Comparison of ENCODE assay signal across 14 cellular contexts in the genomic region with DNA sequence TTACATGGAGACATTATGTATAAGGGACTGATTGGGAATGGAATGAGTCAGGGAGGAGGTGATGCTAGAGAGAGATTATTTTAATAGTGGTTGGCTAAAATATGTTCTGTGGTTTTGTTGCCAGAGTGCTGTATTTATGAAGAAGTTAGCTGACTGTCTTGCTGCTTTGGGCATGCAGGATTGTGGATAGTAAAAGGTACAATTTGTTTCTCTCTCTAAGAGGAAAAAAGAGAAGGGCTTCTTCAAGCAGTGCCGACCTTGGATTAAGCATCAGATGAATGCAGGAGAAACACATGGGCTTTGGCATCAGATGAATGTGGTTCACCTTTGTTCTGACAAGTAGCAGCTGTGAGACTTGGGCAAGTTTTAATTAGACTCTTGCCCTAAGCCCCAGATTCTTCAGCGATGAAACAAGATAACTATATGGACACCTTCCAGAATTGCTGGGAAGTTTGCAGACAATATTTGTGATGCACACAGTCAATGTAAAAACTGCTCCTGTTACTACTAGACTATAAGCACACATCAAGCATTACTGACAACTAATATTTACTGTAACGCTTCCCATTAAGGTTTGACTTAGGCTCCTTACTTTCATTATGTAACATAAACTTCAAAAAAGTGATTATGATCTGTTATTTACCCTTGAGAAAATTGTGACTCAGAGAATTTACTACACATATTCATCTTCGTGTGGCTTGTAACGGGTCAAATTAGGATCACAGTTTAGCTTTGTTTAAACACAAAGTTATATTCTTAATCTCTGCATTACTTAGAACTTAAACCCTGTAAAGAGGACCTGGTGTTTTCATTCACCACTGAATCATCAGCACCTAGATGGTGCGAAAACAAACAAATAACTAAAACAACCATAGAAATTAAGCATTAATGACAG.
A peak's percentile ranks its signal among the peaks of the same experiment; 100 is the strongest.
DNase-seq lines count a peak whose midpoint lies in the region; ATAC-seq and TF ChIP-seq lines count a peak whose summit lies in the region.
"Had no signal": no experiment of that assay in that cellular context is flagged by ENCODE, and none has a peak within 500 bp of the region (broad histone marks: within the 10 kb centered on the region; RNA-seq: fewer than 3 reads in every experiment).

No MANE protein-coding gene starts in this region.

- H2AK5ac ChIP-seq in neuronal stem cell (ENCODE audit: low read depth, low read length): no peak overlapping the region

- no peak overlapping the region for H3K14ac ChIP-seq in neuronal stem cell (ENCODE audit: low read length)

- H3K4me3 ChIP-seq in MG63: no peak overlapping the region
- peak overlapping the region in 6 of 59 donors; percentile 2 to 30 (median 12) for H3K4me3 ChIP-seq in dorsolateral prefrontal cortex
- H3K4me3 ChIP-seq in neuronal stem cell (ENCODE audit: low read length in 2 of 2): no peak overlapping the region
- H3K4me3 ChIP-seq: thoracic aorta had no signal

- no peak for ATAC-seq in HG03108 (IDR thresholded peaks at IDR 0.05; ENCODE audit: unreplicated experiment)
- ATAC-seq: activated CD8-positive, alpha-beta memory T cell treated with anti-CD3 and anti-CD28 coated beads, Interleukin-2, amount 10 ng/mL, durations not matched to agents 7 days and 5 days; left lobe of liver had no signal

- intact Hi-C loops in dorsolateral prefrontal cortex (cut with DNase I): no loop called here

- peak overlapping the region; percentile 71 for H2AFZ ChIP-seq in neuronal stem cell (ENCODE audit: low read length)
- H2AFZ ChIP-seq: parathyroid adenoma had no signal

- no peaks in the 10 kb centered on the region for H3K79me1 ChIP-seq in neuronal stem cell (ENCODE audit: low read depth, low read length)

- peak overlapping the region in 51 of 59 donors; percentile 0 to 79 (median 51) for H3K27ac ChIP-seq in dorsolateral prefrontal cortex
- no peak overlapping the region for H3K27ac ChIP-seq in neuronal stem cell (replicated peaks; ENCODE audit: low read length)
- H3K27ac ChIP-seq: parathyroid adenoma, thoracic aorta had no signal

- no peak overlapping the region for H3K4ac ChIP-seq in neuronal stem cell (ENCODE audit: low read length)

- DNase-seq in DMS 273 treated with DMSO at 0.1 percent for 48 hours (lab: John Stamatoyannopoulos, UW) (peak; percentile 47), MG63 (peak; percentile 1), dorsolateral prefrontal cortex (no peak), neuronal stem cell (ENCODE audit: low spot score) (no peak), HUDEP-2 (lab: John Stamatoyannopoulos, UW; ENCODE audit: unreplicated experiment in 76 of 76) (no peak), 8988T (no peak)
- no peak for DNase-seq in activated naive CD4-positive, alpha-beta T cell treated with Interleukin-2 at 50 U/mL for 16 hours
- DNase-seq: activated CD8-positive, alpha-beta memory T cell treated with anti-CD3 and anti-CD28 coated beads, Interleukin-2, amount 10 ng/mL, durations not matched to agents 7 days and 5 days; CD4-positive, alpha-beta memory T cell; NCI-H1092 had no signal

- H3K9me3 ChIP-seq in MG63: no peaks in the 10 kb centered on the region
- no peaks in the 10 kb centered on the region for H3K9me3 ChIP-seq in neuronal stem cell (replicated peaks in 1 of 2; ENCODE audit: control insufficient read depth in 2 of 2, insufficient read depth in 1 of 2, low read depth in 1 of 2, low read length in 2 of 2)
- H3K9me3 ChIP-seq: thoracic aorta had no signal

- H3K36me3 ChIP-seq in MG63 (no peaks in the 10 kb centered on the region), neuronal stem cell (replicated peaks in 1 of 2; ENCODE audit: control insufficient read depth in 2 of 2, insufficient read depth in 2 of 2, low read length in 2 of 2) (no peaks in the 10 kb centered on the region)
- H3K36me3 ChIP-seq: thoracic aorta had no signal

- no peak overlapping the region for H2BK12ac ChIP-seq in neuronal stem cell (ENCODE audit: low read length)

- no peak overlapping the region for H3K9ac ChIP-seq in neuronal stem cell (ENCODE audit: low read depth, low read length, poor library complexity)
- H3K9ac ChIP-seq: parathyroid adenoma had no signal

- H3K23ac ChIP-seq in neuronal stem cell (ENCODE audit: low read depth, low read length, poor library complexity): no peak overlapping the region

- H3K27me3 ChIP-seq in MG63 (no peaks in the 10 kb centered on the region), dorsolateral prefrontal cortex (no peaks in the 10 kb centered on the region), neuronal stem cell (ENCODE audit: control insufficient read depth in 3 of 3, insufficient read depth in 3 of 3, low read depth in 1 of 3, low read length in 3 of 3) (no peaks in the 10 kb centered on the region)

- H2BK120ac ChIP-seq in neuronal stem cell (ENCODE audit: low read depth, low read length): no peak overlapping the region

- H3K4me2 ChIP-seq in neuronal stem cell (ENCODE audit: insufficient read depth, low read length, poor library complexity, severe bottlenecking): no peak overlapping the region

- H3K4me1 ChIP-seq in neuronal stem cell (ENCODE audit: control insufficient read depth in 2 of 2, insufficient read depth in 1 of 2, low read depth in 1 of 2, low read length in 2 of 2): peaks cover 1 to 12% of the 10 kb centered on the region in 2 donors
- H3K4me1 ChIP-seq: parathyroid adenoma had no signal

- H3K18ac ChIP-seq in neuronal stem cell (ENCODE audit: low read length): no peak overlapping the region

- H4K8ac ChIP-seq in neuronal stem cell (ENCODE audit: low read depth, low read length): no peak overlapping the region

- H2BK5ac ChIP-seq in neuronal stem cell (ENCODE audit: low read length): no peak overlapping the region

- H2BK15ac ChIP-seq in neuronal stem cell (ENCODE audit: low read length): no peak overlapping the region

- no peak for TF ChIP-seq CTCF in dorsolateral prefrontal cortex (IDR thresholded peaks at IDR 0.05 in 54 of 56, conservative IDR thresholded peaks at IDR 0.05 in 2 of 56; ENCODE audit: low read depth in 1 of 56, partially characterized antibody in 56 of 56)

- no CpG with 5 or more reads among the region's 6 CpGs for WGBS in neuronal stem cell (ENCODE audit: extremely low coverage in 2 of 2, insufficient read length in 2 of 2, insufficient replicate concordance in 1 of 2), 2 donors

- no peak overlapping the region for H4K91ac ChIP-seq in neuronal stem cell (ENCODE audit: low read depth, low read length, poor library complexity)

Comparison
In these comparisons a context has a peak if more than half of its experiments do, and no peak if none do; other contexts are left out.
1. DNase-seq: peak in DMS 273 treated with DMSO at 0.1 percent for 48 hours (single experiment) and MG63 (single experiment); none in dorsolateral prefrontal cortex (0 of 10), neuronal stem cell (single experiment), activated naive CD4-positive, alpha-beta T cell treated with Interleukin-2 at 50 U/mL for 16 hours (single experiment), HUDEP-2 (0 of 76) and 8988T (single experiment).